Comparison of ENCODE assay signal across 17 cellular contexts in genomic region chr2:20637147-20637546, GRCh38. TPM values are rescaled to one million over a fixed set of nuclear protein-coding genes. Genes with fewer than 3 reads are reported as not detected.
DNase-seq lines count a peak whose midpoint lies in the region; ATAC-seq and TF ChIP-seq lines count a peak whose summit lies in the region.
"Had no signal": no experiment of that assay in that cellular context is flagged by ENCODE, and none has a peak within 500 bp of the region (broad histone marks: within the 10 kb centered on the region; RNA-seq: fewer than 3 reads in every experiment).

No MANE protein-coding gene starts in this region.

- peak; percentile 72 to 79 (median 78) for ATAC-seq in heart left ventricle
- no peak for ATAC-seq in GM21515 (IDR thresholded peaks at IDR 0.05; ENCODE audit: unreplicated experiment)
- ATAC-seq in GM18517 (IDR thresholded peaks at IDR 0.05; ENCODE audit: unreplicated experiment), result no peak
- ATAC-seq in GM19023 (IDR thresholded peaks at IDR 0.05; ENCODE audit: unreplicated experiment), result no peak
- ATAC-seq: activated T-cell treated with anti-CD3 and anti-CD28 coated beads, Interleukin-2, amount 50 U/mL, for 72 hours; CD8-positive, alpha-beta T cell; natural killer cell had no signal

- peak overlapping the region; percentile 44 for H3K9ac ChIP-seq in muscle layer of colon (ENCODE audit: low read length)

- H3K27ac ChIP-seq in heart left ventricle, result peak overlapping the region; percentile 35 to 90 (median 77)
- peak overlapping the region; percentile 93 for H3K27ac ChIP-seq in muscle layer of colon (ENCODE audit: low read depth, low read length)
- H3K27ac ChIP-seq in tibial artery, result peak overlapping the region; percentile 95 to 98
- H3K27ac ChIP-seq: SK-N-MC had no signal

- H3K9me3 ChIP-seq in heart left ventricle (no peaks in the 10 kb centered on the region), muscle layer of colon (ENCODE audit: low read length) (no peaks in the 10 kb centered on the region), tibial artery (no peaks in the 10 kb centered on the region)

- intact Hi-C loops in heart left ventricle (cut with DNase I) (loop anchor here in 7 of 10 donors (1.0 to 10.0 kb wide), 7 partner anchors 35 to 195 kb away; partner anchors contain the start of gene RHOB (in 2 of the 7)), tibial artery (cut with DNase I; ENCODE audit: low total_unique reads) (loop anchor here (2.0 kb wide), 1 partner anchor 194 kb away; no protein-coding TSS in a partner anchor)

- peaks cover 0 to 57% (median 21%) of the 10 kb centered on the region in 9 donors for H3K36me3 ChIP-seq in heart left ventricle
- peaks cover 52% of the 10 kb centered on the region for H3K36me3 ChIP-seq in muscle layer of colon (ENCODE audit: insufficient read depth, low read length)
- peaks cover 5 to 38% (median 9%) of the 10 kb centered on the region in 3 donors for H3K36me3 ChIP-seq in tibial artery

- TF ChIP-seq POLR2A in heart left ventricle (IDR thresholded peaks at IDR 0.05), result no peak

- DNase-seq in astrocyte of the spinal cord (ENCODE audit: low read depth, low spot score) (peak; percentile 31), heart left ventricle (peak; percentile 64 to 90 (median 76)), tibial artery (peak; percentile 83 to 96), GM03348 (ENCODE audit: low spot score) (no peak)
- DNase-seq: activated CD4-positive, CD25-positive, alpha-beta regulatory T cell; activated naive CD8-positive, alpha-beta T cell treated with anti-CD3 and anti-CD28 coated beads for 36 hours; activated T-cell treated with anti-CD3 and anti-CD28 coated beads, Interleukin-2, amount 50 U/mL, for 72 hours; CD8-positive, alpha-beta T cell; erythroblast; glutamatergic neuron; natural killer cell; NCI-H2227 treated with DMSO at 0.1 percent for 48 hours had no signal

- H3K27me3 ChIP-seq in heart left ventricle, result no peaks in the 10 kb centered on the region
- no peaks in the 10 kb centered on the region for H3K27me3 ChIP-seq in muscle layer of colon (ENCODE audit: control insufficient read depth in 1 of 2, insufficient read depth in 2 of 2, low read length in 2 of 2)
- H3K27me3 ChIP-seq in tibial artery, result no peaks in the 10 kb centered on the region

- 48 to 63% (median 53%) methylated on average over 10 to 13 of the region's 13 CpGs for WGBS in heart left ventricle, 4 donors

- TF ChIP-seq CTCF in astrocyte of the spinal cord (IDR thresholded peaks at IDR 0.05; ENCODE audit: low read depth, low read length), result no peak
- TF ChIP-seq CTCF in heart left ventricle (IDR thresholded peaks at IDR 0.05), result no peak
- TF ChIP-seq CTCF in tibial artery (IDR thresholded peaks at IDR 0.05), result no peak

- H3K4me3 ChIP-seq in astrocyte of the spinal cord (ENCODE audit: low read depth, low read length) (no peak overlapping the region), heart left ventricle (no peak overlapping the region), muscle layer of colon (ENCODE audit: low read depth in 1 of 2, low read length in 2 of 2) (no peak overlapping the region), tibial artery (no peak overlapping the region)
- H3K4me3 ChIP-seq: SK-N-MC had no signal

- H3K4me1 ChIP-seq in heart left ventricle (peaks cover 10 to 78% (median 51%) of the 10 kb centered on the region in 12 donors), muscle layer of colon (ENCODE audit: insufficient read depth, low read length) (peaks cover 91% of the 10 kb centered on the region), tibial artery (peaks cover 3 to 91% (median 68%) of the 10 kb centered on the region in 4 donors)

- in situ Hi-C loops in astrocyte of the spinal cord (cut with HindIII; ENCODE audit: low sequenced_read_pairs), result no loop called here

RNA-seq across cellular contexts. Expression of gene HS1BP3, which starts 13.8 kb away (rescaled TPM):
- total RNA-seq in heart left ventricle, result 10 to 100 TPM; 12.7 to 23.7 (median 17.9) TPM
- 10 to 100 TPM; 21.0 to 23.7 TPM for polyA plus RNA-seq in heart left ventricle

RNA-seq across cellular contexts. Expression of gene GDF7, which starts 29.8 kb away (rescaled TPM):
- total RNA-seq in heart left ventricle, result 1 to 10 TPM in 2 of 9 donors, under 1 TPM in 7; 0.14 to 1.6 (median 0.56) TPM
- under 1 TPM; 0.22 to 0.30 TPM for polyA plus RNA-seq in heart left ventricle
- total RNA-seq: activated naive CD8-positive, alpha-beta T cell treated with anti-CD3 and anti-CD28 coated beads for 36 hours had no signal

Comparison
In these comparisons a context has a peak if more than half of its experiments do, and no peak if none do; other contexts are left out.
1. ATAC-seq: peak in heart left ventricle (4 of 4); none in GM21515 (single experiment), GM18517 (single experiment) and GM19023 (single experiment).
2. Peak in every context shown above with its lines, with median percentiles within 50 percentile points of each other: H3K27ac ChIP-seq.